In the genomic region with DNA sequence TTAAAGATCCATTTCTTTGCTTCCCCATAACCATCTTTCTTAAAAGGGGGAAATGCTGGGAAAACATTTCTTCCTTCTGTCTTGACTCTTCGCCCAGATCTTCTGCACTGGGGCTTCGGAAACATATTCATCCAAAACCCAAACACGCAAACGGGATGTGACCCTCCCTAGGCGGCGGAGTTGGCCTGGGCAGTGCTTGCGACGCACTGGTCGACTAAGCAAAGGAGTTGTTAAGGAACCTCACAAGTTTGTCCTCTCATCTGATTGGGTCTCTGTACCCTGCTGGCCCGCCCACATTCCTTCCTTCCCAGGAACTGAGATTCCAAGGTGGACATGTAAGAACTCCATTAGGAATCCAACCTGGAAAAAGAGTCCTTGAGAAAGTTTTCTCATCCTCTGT, we compare ENCODE assay signal across 10 cellular contexts. TPM values are rescaled to one million over a fixed set of nuclear protein-coding genes. Genes with fewer than 3 reads are reported as not detected.
A peak's percentile ranks its signal among the peaks of the same experiment; 100 is the strongest.
DNase-seq lines count a peak whose midpoint lies in the region; ATAC-seq and TF ChIP-seq lines count a peak whose summit lies in the region.
"Had no signal": no experiment of that assay in that cellular context is flagged by ENCODE, and none has a peak within 500 bp of the region (broad histone marks: within the 10 kb centered on the region; RNA-seq: fewer than 3 reads in every experiment).

No MANE protein-coding gene starts in this region.

- H3K27ac ChIP-seq in right atrium auricular region = peak overlapping the region; percentile 73 to 79
- no peak overlapping the region for H3K27ac ChIP-seq in aorta (ENCODE audit: low read depth in 1 of 2, low read length in 2 of 2)

- H3K9me3 Mint-ChIP-seq in osteocyte (ENCODE audit: unreplicated experiment) = no peaks in the 10 kb centered on the region
- no peaks in the 10 kb centered on the region for H3K9me3 Mint-ChIP-seq in activated naive CD4-positive, alpha-beta T cell treated with anti-CD3 and anti-CD28 coated beads for 36 hours
- H3K9me3 Mint-ChIP-seq in activated naive CD8-positive, alpha-beta T cell treated with anti-CD3 and anti-CD28 coated beads for 36 hours = no peaks in the 10 kb centered on the region

- H3K4me3 ChIP-seq in right atrium auricular region = peak overlapping the region; percentile 62 to 69
- no peak overlapping the region for H3K4me3 ChIP-seq in aorta (ENCODE audit: low read length in 2 of 2)

- peak; percentile 84 for ATAC-seq in Right ventricle myocardium inferior
- ATAC-seq in aorta (ENCODE audit: low FRiP score) = peak; percentile 57

- no peaks in the 10 kb centered on the region for H3K27me3 Mint-ChIP-seq in osteocyte (ENCODE audit: unreplicated experiment)
- peaks cover 50% of the 10 kb centered on the region for H3K27me3 Mint-ChIP-seq in activated naive CD4-positive, alpha-beta T cell treated with anti-CD3 and anti-CD28 coated beads for 36 hours (ENCODE audit: low read depth)
- peaks cover 57% of the 10 kb centered on the region for H3K27me3 Mint-ChIP-seq in activated naive CD8-positive, alpha-beta T cell treated with anti-CD3 and anti-CD28 coated beads for 36 hours

- no peaks in the 10 kb centered on the region for H3K36me3 ChIP-seq in right atrium auricular region
- no peaks in the 10 kb centered on the region for H3K36me3 ChIP-seq in aorta (ENCODE audit: control insufficient read depth in 1 of 2, insufficient read depth in 2 of 2, low read length in 1 of 2)
- H3K36me3 ChIP-seq: ascending aorta had no signal

- H3K9me3 ChIP-seq in right atrium auricular region = no peaks in the 10 kb centered on the region
- no peaks in the 10 kb centered on the region for H3K9me3 ChIP-seq in aorta (ENCODE audit: control insufficient read depth, low read length)
- H3K9me3 ChIP-seq: ascending aorta had no signal

- peaks cover 30% of the 10 kb centered on the region for H3K36me3 Mint-ChIP-seq in osteocyte (ENCODE audit: unreplicated experiment)
- H3K36me3 Mint-ChIP-seq in activated naive CD4-positive, alpha-beta T cell treated with anti-CD3 and anti-CD28 coated beads for 36 hours (ENCODE audit: low read depth) = no peaks in the 10 kb centered on the region
- H3K36me3 Mint-ChIP-seq in activated naive CD8-positive, alpha-beta T cell treated with anti-CD3 and anti-CD28 coated beads for 36 hours = no peaks in the 10 kb centered on the region

- H3K27me3 ChIP-seq in right atrium auricular region (no peaks in the 10 kb centered on the region), aorta (ENCODE audit: control insufficient read depth in 1 of 2, insufficient read depth in 2 of 2, low read length in 1 of 2) (no peaks in the 10 kb centered on the region)

- intact Hi-C loops in Right ventricle myocardium inferior (cut with DNase I) (loop anchor here (10.0 kb wide), 1 partner anchor 140 kb away; no protein-coding TSS in a partner anchor), cardiac septum (cut with DNase I) (loop anchor here (10.0 kb wide), 1 partner anchor 460 kb away; no protein-coding TSS in a partner anchor), aorta (cut with DNase I) (no loop called here)
- intact Hi-C loops in activated naive CD4-positive, alpha-beta T cell treated with anti-CD3 and anti-CD28 coated beads for 36 hours (cut with micrococcal nuclease) = loop anchor here (5.0 kb wide), 1 partner anchor 112 kb away; no protein-coding TSS in a partner anchor

- H3K4me3 Mint-ChIP-seq in osteocyte (ENCODE audit: unreplicated experiment) = peak overlapping the region; percentile 98
- no peak overlapping the region for H3K4me3 Mint-ChIP-seq in activated naive CD4-positive, alpha-beta T cell treated with anti-CD3 and anti-CD28 coated beads for 36 hours
- no peak overlapping the region for H3K4me3 Mint-ChIP-seq in activated naive CD8-positive, alpha-beta T cell treated with anti-CD3 and anti-CD28 coated beads for 36 hours

- peaks cover 32% of the 10 kb centered on the region for H3K4me1 Mint-ChIP-seq in osteocyte (ENCODE audit: unreplicated experiment)
- H3K4me1 Mint-ChIP-seq in activated naive CD4-positive, alpha-beta T cell treated with anti-CD3 and anti-CD28 coated beads for 36 hours (ENCODE audit: low read depth) = peaks cover 12% of the 10 kb centered on the region
- peaks cover 5% of the 10 kb centered on the region for H3K4me1 Mint-ChIP-seq in activated naive CD8-positive, alpha-beta T cell treated with anti-CD3 and anti-CD28 coated beads for 36 hours

- H3K4me1 ChIP-seq in right atrium auricular region = peaks cover 0 to 20% of the 10 kb centered on the region in 2 donors
- peaks cover 0 to 3% of the 10 kb centered on the region in 2 donors for H3K4me1 ChIP-seq in aorta (ENCODE audit: control insufficient read depth in 1 of 2, insufficient read depth in 2 of 2, low read length in 2 of 2)

- TF ChIP-seq CTCF in right atrium auricular region (IDR thresholded peaks at IDR 0.05) (no peak), osteocyte (IDR thresholded peaks at IDR 0.05) (no peak)

- CTCF ChIA-PET in activated naive CD4-positive, alpha-beta T cell treated with anti-CD3 and anti-CD28 coated beads for 36 hours (lab: Charles Lee) = no interaction called here

- peak; percentile 83 for DNase-seq in Right ventricle myocardium inferior (ENCODE audit: missing footprints)
- no peak for DNase-seq in cardiac septum (ENCODE audit: low spot score)
- DNase-seq in right atrium auricular region (ENCODE audit: low spot score) = peak; percentile 87
- no peak for DNase-seq in osteocyte (ENCODE audit: extremely low spot score, unreplicated experiment)
- peak; percentile 68 to 82 for DNase-seq in aorta
- DNase-seq in activated naive CD4-positive, alpha-beta T cell treated with anti-CD3 and anti-CD28 coated beads for 36 hours = no peak
- DNase-seq in NCI-H146 (lab: John Stamatoyannopoulos, UW) = no peak
- no peak for DNase-seq in activated naive CD8-positive, alpha-beta T cell treated with anti-CD3 and anti-CD28 coated beads for 36 hours
- DNase-seq: RPMI8226 had no signal

- 42 to 70% methylated on average over 10 of the region's 10 CpGs for WGBS in aorta, 2 donors

- peak overlapping the region; percentile 82 for H3K27ac Mint-ChIP-seq in osteocyte (ENCODE audit: unreplicated experiment)
- H3K27ac Mint-ChIP-seq in activated naive CD4-positive, alpha-beta T cell treated with anti-CD3 and anti-CD28 coated beads for 36 hours = no peak overlapping the region
- H3K27ac Mint-ChIP-seq in activated naive CD8-positive, alpha-beta T cell treated with anti-CD3 and anti-CD28 coated beads for 36 hours = no peak overlapping the region

RNA-seq across cellular contexts. Expression of gene ADAMTS5, which starts 2.5 kb away (rescaled TPM):
- total RNA-seq in Right ventricle myocardium inferior = 3.6 TPM
- 4.0 TPM for total RNA-seq in cardiac septum
- total RNA-seq in right atrium auricular region = 10 to 100 TPM in 1 of 2 donors, 1 to 10 TPM in 1; 6.1 to 10.9 TPM
- 62.8 and 65.0 TPM in 2 replicates for total RNA-seq in osteocyte
- total RNA-seq in aorta = 10 to 100 TPM; 14.5 to 20.4 TPM
- 1 to 10 TPM in 1 of 2 donors, under 1 TPM in 1; 0.38 to 1.7 TPM for polyA plus RNA-seq in aorta
- not detected for total RNA-seq in activated naive CD4-positive, alpha-beta T cell treated with anti-CD3 and anti-CD28 coated beads for 36 hours
- not detected for total RNA-seq in activated naive CD8-positive, alpha-beta T cell treated with anti-CD3 and anti-CD28 coated beads for 36 hours

Comparison
In these comparisons a context has a peak if more than half of its experiments do, and no peak if none do; other contexts are left out.
1. DNase-seq: peak in Right ventricle myocardium inferior (single experiment), right atrium auricular region (single experiment) and aorta (2 of 2); none in cardiac septum (single experiment), osteocyte (single experiment), activated naive CD4-positive, alpha-beta T cell treated with anti-CD3 and anti-CD28 coated beads for 36 hours (single experiment), NCI-H146 (single experiment) and activated naive CD8-positive, alpha-beta T cell treated with anti-CD3 and anti-CD28 coated beads for 36 hours (single experiment).
2. H3K27ac ChIP-seq: peak in right atrium auricular region (2 of 2); none in aorta (0 of 2).
3. H3K4me3 ChIP-seq: peak in right atrium auricular region (2 of 2); none in aorta (0 of 2).
4. intact Hi-C loops: an anchor here in Right ventricle myocardium inferior (10.0 kb wide), cardiac septum (10.0 kb wide) and activated naive CD4-positive, alpha-beta T cell treated with anti-CD3 and anti-CD28 coated beads for 36 hours (5.0 kb wide); none called in aorta.